ENCODE assay signal across 1 cellular context in genomic region chr2:54341656-54342055, GRCh38.
TF ChIP-seq lines count a peak whose summit lies in the region.

No MANE protein-coding gene starts in this region.

TF ChIP-seq in GM23338, 12 proteins besides CTCF, POLR2A, EP300 and RAD21 (continued from another document):
- TF ChIP-seq, protein P1, sequence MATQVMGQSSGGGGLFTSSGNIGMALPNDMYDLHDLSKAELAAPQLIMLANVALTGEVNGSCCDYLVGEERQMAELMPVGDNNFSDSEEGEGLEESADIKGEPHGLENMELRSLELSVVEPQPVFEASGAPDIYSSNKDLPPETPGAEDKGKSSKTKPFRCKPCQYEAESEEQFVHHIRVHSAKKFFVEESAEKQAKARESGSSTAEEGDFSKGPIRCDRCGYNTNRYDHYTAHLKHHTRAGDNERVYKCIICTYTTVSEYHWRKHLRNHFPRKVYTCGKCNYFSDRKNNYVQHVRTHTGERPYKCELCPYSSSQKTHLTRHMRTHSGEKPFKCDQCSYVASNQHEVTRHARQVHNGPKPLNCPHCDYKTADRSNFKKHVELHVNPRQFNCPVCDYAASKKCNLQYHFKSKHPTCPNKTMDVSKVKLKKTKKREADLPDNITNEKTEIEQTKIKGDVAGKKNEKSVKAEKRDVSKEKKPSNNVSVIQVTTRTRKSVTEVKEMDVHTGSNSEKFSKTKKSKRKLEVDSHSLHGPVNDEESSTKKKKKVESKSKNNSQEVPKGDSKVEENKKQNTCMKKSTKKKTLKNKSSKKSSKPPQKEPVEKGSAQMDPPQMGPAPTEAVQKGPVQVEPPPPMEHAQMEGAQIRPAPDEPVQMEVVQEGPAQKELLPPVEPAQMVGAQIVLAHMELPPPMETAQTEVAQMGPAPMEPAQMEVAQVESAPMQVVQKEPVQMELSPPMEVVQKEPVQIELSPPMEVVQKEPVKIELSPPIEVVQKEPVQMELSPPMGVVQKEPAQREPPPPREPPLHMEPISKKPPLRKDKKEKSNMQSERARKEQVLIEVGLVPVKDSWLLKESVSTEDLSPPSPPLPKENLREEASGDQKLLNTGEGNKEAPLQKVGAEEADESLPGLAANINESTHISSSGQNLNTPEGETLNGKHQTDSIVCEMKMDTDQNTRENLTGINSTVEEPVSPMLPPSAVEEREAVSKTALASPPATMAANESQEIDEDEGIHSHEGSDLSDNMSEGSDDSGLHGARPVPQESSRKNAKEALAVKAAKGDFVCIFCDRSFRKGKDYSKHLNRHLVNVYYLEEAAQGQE (IDR thresholded peaks at IDR 0.05; ENCODE audit: unreplicated experiment): no peak
- TF ChIP-seq EZH2phosphoT487 (IDR thresholded peaks at IDR 0.05; ENCODE audit: unreplicated experiment) (no peak), POLR2AphosphoS5 (IDR thresholded peaks at IDR 0.05; ENCODE audit: low read depth) (no peak), EZH2 (IDR thresholded peaks at IDR 0.05; ENCODE audit: low read depth, unreplicated experiment) (no peak), ETS1 (IDR thresholded peaks at IDR 0.05) (no peak), JUNB (IDR thresholded peaks at IDR 0.05; ENCODE audit: unreplicated experiment) (no peak), STAT1 (IDR thresholded peaks at IDR 0.05; ENCODE audit: unreplicated experiment) (no peak), CREB1 (CRISPR knock-in tag; IDR thresholded peaks at IDR 0.05; ENCODE audit: low read depth) (no peak)
